In the genomic region with DNA sequence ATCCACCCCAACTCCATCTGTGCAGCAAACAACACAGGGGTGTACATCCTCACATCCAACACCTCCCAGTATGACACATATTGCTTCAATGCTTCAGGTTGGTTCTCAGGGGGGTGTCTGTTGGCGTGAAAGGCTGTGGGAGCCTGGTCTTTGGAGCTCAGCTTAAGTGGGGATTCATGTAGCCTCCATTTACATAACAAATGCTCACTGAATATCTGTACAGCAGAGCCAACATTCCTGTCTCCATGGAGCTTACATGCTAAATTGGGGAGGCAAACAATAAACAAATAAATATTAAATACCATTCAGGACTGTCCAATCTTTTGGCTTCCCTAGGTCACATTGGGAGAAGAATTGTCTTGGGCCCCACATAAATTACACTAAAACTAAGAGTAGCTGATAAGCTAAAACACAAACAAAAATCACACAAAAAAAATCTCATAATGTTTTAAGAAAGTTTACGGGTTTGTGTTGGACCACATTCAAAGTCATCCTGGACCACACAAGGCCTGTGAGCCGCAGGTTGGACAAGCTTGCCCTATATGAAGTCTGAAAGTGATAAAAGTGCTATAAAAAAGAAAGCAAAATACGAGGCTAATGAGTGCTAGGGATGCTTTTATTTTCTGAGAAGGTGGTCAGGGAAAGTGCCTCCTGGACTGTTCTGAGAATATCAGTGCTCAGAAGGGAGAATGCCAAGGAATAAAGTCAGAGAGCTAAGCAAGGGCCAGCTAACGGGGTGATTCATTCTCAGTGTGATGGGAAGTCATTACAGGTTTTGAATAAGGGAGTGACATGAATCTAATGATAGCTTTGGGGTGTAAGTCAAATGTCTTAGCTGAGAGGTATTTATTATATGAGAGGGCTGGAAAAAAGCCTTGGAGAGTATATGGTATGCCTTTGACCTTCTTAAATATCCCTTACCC, we compare ENCODE assay signal across 11 cellular contexts. TPM values are rescaled to one million over a fixed set of nuclear protein-coding genes. Genes with fewer than 3 reads are reported as not detected.
DNase-seq lines count a peak whose midpoint lies in the region; ATAC-seq and TF ChIP-seq lines count a peak whose summit lies in the region.
"Had no signal": no experiment of that assay in that cellular context is flagged by ENCODE, and none has a peak within 500 bp of the region (broad histone marks: within the 10 kb centered on the region; RNA-seq: fewer than 3 reads in every experiment).

No MANE protein-coding gene starts in this region.

- H3K27ac Mint-ChIP-seq in activated CD8-positive, alpha-beta T cell treated with anti-CD3 and anti-CD28 coated beads for 36 hours = peak overlapping the region; percentile 89
- H3K27ac Mint-ChIP-seq in activated CD8-positive, alpha-beta T cell treated with anti-CD3 and anti-CD28 coated beads, Interleukin-2, amount 10 ng/mL, durations not matched to agents 7 days and 5 days = no peak overlapping the region

- TF ChIP-seq POLR2A in gastroesophageal sphincter (IDR thresholded peaks at IDR 0.05) = no peak
- TF ChIP-seq POLR2A in suprapubic skin (IDR thresholded peaks at IDR 0.05) = no peak

- peaks cover 15 to 67% (median 17%) of the 10 kb centered on the region in 3 donors for H3K4me1 ChIP-seq in gastroesophageal sphincter
- peaks cover 71% of the 10 kb centered on the region for H3K4me1 ChIP-seq in suprapubic skin
- H3K4me1 ChIP-seq: adrenal gland had no signal

- H3K36me3 Mint-ChIP-seq in activated CD8-positive, alpha-beta T cell treated with anti-CD3 and anti-CD28 coated beads for 36 hours (ENCODE audit: low read depth) = peaks cover 82% of the 10 kb centered on the region
- peaks cover 86% of the 10 kb centered on the region for H3K36me3 Mint-ChIP-seq in activated CD8-positive, alpha-beta T cell treated with anti-CD3 and anti-CD28 coated beads, Interleukin-2, amount 10 ng/mL, durations not matched to agents 7 days and 5 days (ENCODE audit: low read depth)

- H3K27me3 ChIP-seq in gastroesophageal sphincter = no peaks in the 10 kb centered on the region
- no peaks in the 10 kb centered on the region for H3K27me3 ChIP-seq in suprapubic skin
- H3K27me3 ChIP-seq: adrenal gland had no signal

- H3K4me3 Mint-ChIP-seq in activated CD8-positive, alpha-beta T cell treated with anti-CD3 and anti-CD28 coated beads for 36 hours = no peak overlapping the region
- H3K4me3 Mint-ChIP-seq in activated CD8-positive, alpha-beta T cell treated with anti-CD3 and anti-CD28 coated beads, Interleukin-2, amount 10 ng/mL, durations not matched to agents 7 days and 5 days = no peak overlapping the region

- CTCF ChIA-PET in activated CD8-positive, alpha-beta T cell treated with anti-CD3 and anti-CD28 coated beads for 36 hours (lab: Charles Lee) = interaction anchor here (0.6 to 8.3 kb wide), 10 partner anchors 13 to 211 kb away, joined by 3 to 89 read pairs (median 3); no protein-coding TSS in a partner anchor
- CTCF ChIA-PET in activated CD8-positive, alpha-beta T cell treated with anti-CD3 and anti-CD28 coated beads, Interleukin-2, amount 10 ng/mL, durations not matched to agents 7 days and 5 days (lab: Charles Lee) = interaction anchor here (1.1 to 5.7 kb wide), 10 partner anchors 13 to 258 kb away, joined by 3 to 48 read pairs (median 4); partner anchors contain the start of gene CD44

- H3K4me1 Mint-ChIP-seq in activated CD8-positive, alpha-beta T cell treated with anti-CD3 and anti-CD28 coated beads for 36 hours (ENCODE audit: low read depth) = peaks cover 89% of the 10 kb centered on the region
- H3K4me1 Mint-ChIP-seq in activated CD8-positive, alpha-beta T cell treated with anti-CD3 and anti-CD28 coated beads, Interleukin-2, amount 10 ng/mL, durations not matched to agents 7 days and 5 days (ENCODE audit: low read depth) = peaks cover 82% of the 10 kb centered on the region

- no peaks in the 10 kb centered on the region for H3K9me3 Mint-ChIP-seq in activated CD8-positive, alpha-beta T cell treated with anti-CD3 and anti-CD28 coated beads for 36 hours
- H3K9me3 Mint-ChIP-seq in activated CD8-positive, alpha-beta T cell treated with anti-CD3 and anti-CD28 coated beads, Interleukin-2, amount 10 ng/mL, durations not matched to agents 7 days and 5 days (ENCODE audit: insufficient read depth) = no peaks in the 10 kb centered on the region

- ATAC-seq in activated CD8-positive, alpha-beta T cell treated with anti-CD3 and anti-CD28 coated beads for 36 hours = no peak
- ATAC-seq in activated CD8-positive, alpha-beta T cell treated with anti-CD3 and anti-CD28 coated beads, Interleukin-2, amount 10 ng/mL, durations not matched to agents 7 days and 5 days = no peak
- ATAC-seq in SK-N-SH treated with all-trans-retinoic acid at 6 μM for 48 hours = peak; percentile 20; the same call in 1 of the 3 replicates
- ATAC-seq in gastroesophageal sphincter = no peak

- TF ChIP-seq EP300 in gastroesophageal sphincter (IDR thresholded peaks at IDR 0.05) (no peak), suprapubic skin (IDR thresholded peaks at IDR 0.05) (no peak)

- H3K27ac ChIP-seq in gastroesophageal sphincter = peak overlapping the region in 3 of 4 donors; percentile 11 to 52 (median 15)
- peak overlapping the region; percentile 48 for H3K27ac ChIP-seq in suprapubic skin

- TF ChIP-seq CTCF in activated CD8-positive, alpha-beta T cell treated with anti-CD3 and anti-CD28 coated beads for 36 hours (IDR thresholded peaks at IDR 0.05) = no peak
- TF ChIP-seq CTCF in gastroesophageal sphincter (IDR thresholded peaks at IDR 0.05) (no peak), suprapubic skin (IDR thresholded peaks at IDR 0.05) (no peak)

- 44 to 87% methylated on average over 4 to 5 of the region's 5 CpGs for WGBS in gastroesophageal sphincter (ENCODE audit: low coverage in 1 of 2), 2 donors
- 50% methylated on average over 5 of the region's 5 CpGs for WGBS in suprapubic skin

- no peak overlapping the region for H3K4me3 ChIP-seq in gastroesophageal sphincter
- H3K4me3 ChIP-seq in suprapubic skin = no peak overlapping the region
- H3K4me3 ChIP-seq: adrenal gland had no signal

- no peaks in the 10 kb centered on the region for H3K9me3 ChIP-seq in gastroesophageal sphincter
- no peaks in the 10 kb centered on the region for H3K9me3 ChIP-seq in suprapubic skin
- H3K9me3 ChIP-seq: adrenal gland had no signal

- no peak for DNase-seq in activated CD8-positive, alpha-beta T cell treated with anti-CD3 and anti-CD28 coated beads for 36 hours
- DNase-seq in activated CD8-positive, alpha-beta T cell treated with anti-CD3 and anti-CD28 coated beads, Interleukin-2, amount 10 ng/mL, durations not matched to agents 7 days and 5 days = no peak
- no peak for DNase-seq in suprapubic skin (ENCODE audit: low spot score in 2 of 2)
- no peak for DNase-seq in GF-D8 (lab: John Stamatoyannopoulos, UW)
- no peak for DNase-seq in NOMO-1 treated with DMSO at 0.1 percent for 48 hours (lab: John Stamatoyannopoulos, UW; ENCODE audit: unreplicated experiment)
- DNase-seq in effector CD8-positive, alpha-beta T cell (lab: John Stamatoyannopoulos, UW) = no peak
- DNase-seq: adrenal gland; NCI-H146; stimulated activated CD4-positive, alpha-beta T cell treated with anti-CD3 and anti-CD28 coated beads, Interleukin-1b, Interleukin-23, amount 100 ng/mL, for 48 hours had no signal

- POLR2A ChIA-PET in activated CD8-positive, alpha-beta T cell treated with anti-CD3 and anti-CD28 coated beads for 36 hours (lab: Charles Lee) = interaction anchor here (1.4 to 8.6 kb wide), 4 partner anchors 13 to 41 kb away, joined by 6 to 68 read pairs (median 31); partner anchors contain the start of gene CD44
- POLR2A ChIA-PET in activated CD8-positive, alpha-beta T cell treated with anti-CD3 and anti-CD28 coated beads, Interleukin-2, amount 10 ng/mL, durations not matched to agents 7 days and 5 days (lab: Charles Lee) = interaction anchor here (0.6 to 4.3 kb wide), 5 partner anchors 10 to 42 kb away, joined by 3 to 61 read pairs (median 3); partner anchors contain the start of gene CD44

- H3K27me3 Mint-ChIP-seq in activated CD8-positive, alpha-beta T cell treated with anti-CD3 and anti-CD28 coated beads for 36 hours = no peaks in the 10 kb centered on the region
- H3K27me3 Mint-ChIP-seq in activated CD8-positive, alpha-beta T cell treated with anti-CD3 and anti-CD28 coated beads, Interleukin-2, amount 10 ng/mL, durations not matched to agents 7 days and 5 days (ENCODE audit: low read depth) = no peaks in the 10 kb centered on the region

- intact Hi-C loops in activated CD8-positive, alpha-beta T cell treated with anti-CD3 and anti-CD28 coated beads for 36 hours (cut with micrococcal nuclease) = no loop called here

- H3K36me3 ChIP-seq in gastroesophageal sphincter = peaks cover 0 to 61% of the 10 kb centered on the region in 2 donors
- peaks cover 59% of the 10 kb centered on the region for H3K36me3 ChIP-seq in suprapubic skin
- H3K36me3 ChIP-seq: adrenal gland had no signal

TF ChIP-seq in SK-N-SH treated with all-trans-retinoic acid at 6 μM for 48 hours, 23 proteins besides CTCF, POLR2A, EP300 and RAD21:
- TF ChIP-seq BACH2 (CRISPR knock-in tag; IDR thresholded peaks at IDR 0.05; ENCODE audit: borderline replicate concordance) = no peak
- no peak for TF ChIP-seq TOX (CRISPR knock-in tag; IDR thresholded peaks at IDR 0.05; ENCODE audit: borderline replicate concordance)
- TF ChIP-seq GLIS3 (CRISPR knock-in tag; IDR thresholded peaks at IDR 0.05) = no peak
- no peak for TF ChIP-seq ISL1 (CRISPR knock-in tag; IDR thresholded peaks at IDR 0.05)
- no peak for TF ChIP-seq OSR1 (CRISPR knock-in tag; IDR thresholded peaks at IDR 0.05)

RNA-seq across cellular contexts. Expression of gene CD44, which starts 41.6 kb away (rescaled TPM):
- total RNA-seq in activated CD8-positive, alpha-beta T cell treated with anti-CD3 and anti-CD28 coated beads for 36 hours = 100 to 1,000 TPM; 363 to 373 TPM
- 100 to 1,000 TPM; 398 to 399 TPM for total RNA-seq in activated CD8-positive, alpha-beta T cell treated with anti-CD3 and anti-CD28 coated beads, Interleukin-2, amount 10 ng/mL, durations not matched to agents 7 days and 5 days
- total RNA-seq in gastroesophageal sphincter (100 to 1,000 TPM; 211 to 319 (median 266) TPM), suprapubic skin (1,000 to 10,000 TPM; 1,361 to 2,207 (median 1,502) TPM)
